10 cellular contexts compared by ENCODE assay signal in genomic region chr12:48816148-48816854, GRCh38. TPM values are rescaled to one million over a fixed set of nuclear protein-coding genes. Genes with fewer than 3 reads are reported as not detected.
A peak's percentile ranks its signal among the peaks of the same experiment; 100 is the strongest.
DNase-seq lines count a peak whose midpoint lies in the region; ATAC-seq, FAIRE-seq and TF ChIP-seq lines count a peak whose summit lies in the region.
"Had no signal": no experiment of that assay in that cellular context is flagged by ENCODE, and none has a peak within 500 bp of the region (broad histone marks: within the 10 kb centered on the region; RNA-seq: fewer than 3 reads in every experiment).

No MANE protein-coding gene starts in this region.

- H3K4me3 Mint-ChIP-seq in activated naive CD8-positive, alpha-beta T cell treated with anti-CD3 and anti-CD28 coated beads, Interleukin-2, amount 10 ng/mL, durations not matched to agents 7 days and 5 days: peak overlapping the region; percentile 94

- no peak overlapping the region for H3K9ac ChIP-seq in HepG2 (ENCODE audit: insufficient read depth, low read depth, low read length)

- DNase-seq in HepG2 (ENCODE audit: low spot score): no peak
- DNase-seq in right lobe of liver: no peak
- DNase-seq in activated naive CD8-positive, alpha-beta T cell treated with anti-CD3 and anti-CD28 coated beads, Interleukin-2, amount 10 ng/mL, durations not matched to agents 7 days and 5 days: no peak
- no peak for DNase-seq in left lung
- no peak for DNase-seq in uterus
- no peak for DNase-seq in NCI-H524 treated with DMSO at 0.1 percent for 48 hours (lab: John Stamatoyannopoulos, UW)
- no peak for DNase-seq in dedifferentiated amniotic fluid mesenchymal stem cell (ENCODE audit: extremely low spot score)
- DNase-seq in A172 (ENCODE audit: low spot score): no peak
- DNase-seq: NCI-H187 treated with DMSO at 0.1 percent for 48 hours had no signal

- H3K4me3 ChIP-seq in HepG2 (replicated peaks in 1 of 3; ENCODE audit: insufficient read depth in 1 of 3, low read depth in 2 of 3, low read length in 3 of 3): 0 out of 6 replicates have a peak overlapping the region, but pooled peaks of 1 of the 3 experiments have one; percentile 76
- peak overlapping the region in 1 of 3 donors; percentile 75 for H3K4me3 ChIP-seq in right lobe of liver
- peak overlapping the region; percentile 89 to 90 for H3K4me3 ChIP-seq in left lung
- peak overlapping the region; percentile 72 to 97 for H3K4me3 ChIP-seq in uterus

- H3K27ac Mint-ChIP-seq in activated naive CD8-positive, alpha-beta T cell treated with anti-CD3 and anti-CD28 coated beads, Interleukin-2, amount 10 ng/mL, durations not matched to agents 7 days and 5 days: no peak overlapping the region

- no TSS peak for BruUV-seq in HepG2 (replicated peaks; lab: Mats Ljungman, UMichigan)

- FAIRE-seq in HepG2 (lab: Jason Lieb, UNC): no peak

- TF ChIP-seq CTCF in HepG2 (CRISPR knock-in tag; IDR thresholded peaks at IDR 0.05) (no peak), right lobe of liver (IDR thresholded peaks at IDR 0.05) (no peak), left lung (IDR thresholded peaks at IDR 0.05) (no peak), uterus (IDR thresholded peaks at IDR 0.05) (no peak)

- H2AFZ ChIP-seq in HepG2 (ENCODE audit: low read length): no peak overlapping the region

- H3K27me3 ChIP-seq in HepG2 (ENCODE audit: control insufficient read depth in 1 of 2, insufficient read depth in 2 of 2, low read length in 2 of 2): peaks cover 9 to 68% of the 10 kb centered on the region in 2 experiments
- H3K27me3 ChIP-seq in right lobe of liver: peaks cover 0 to 14% of the 10 kb centered on the region in 2 donors
- H3K27me3 ChIP-seq in left lung: peaks cover 0 to 33% of the 10 kb centered on the region in 2 donors
- H3K27me3 ChIP-seq in uterus: no peaks in the 10 kb centered on the region

- CTCF ChIA-PET in HepG2 (lab: Yijun Ruan, JAX; ENCODE audit: low intra/inter-chr PET ratio, low total read pairs): no interaction called here

- H3K9me3 ChIP-seq in HepG2 (ENCODE audit: low read length) (no peaks in the 10 kb centered on the region), right lobe of liver (no peaks in the 10 kb centered on the region), left lung (no peaks in the 10 kb centered on the region), uterus (no peaks in the 10 kb centered on the region)

- TF ChIP-seq POLR2A in HepG2 (IDR thresholded peaks at IDR 0.05; ENCODE audit: insufficient read depth in 1 of 2, low read depth in 2 of 2, low read length in 2 of 2) (no peak), right lobe of liver (IDR thresholded peaks at IDR 0.05) (no peak), uterus (IDR thresholded peaks at IDR 0.05) (no peak)

- no peaks in the 10 kb centered on the region for H3K79me2 ChIP-seq in HepG2 (ENCODE audit: insufficient read depth, low read length)

- peak overlapping the region; percentile 94; the same call in 1 of the 2 replicates for H3K4me2 ChIP-seq in HepG2 (ENCODE audit: low read depth, low read length)

- ATAC-seq in HepG2: no peak
- ATAC-seq in right lobe of liver: no peak
- no peak for ATAC-seq in activated naive CD8-positive, alpha-beta T cell treated with anti-CD3 and anti-CD28 coated beads, Interleukin-2, amount 10 ng/mL, durations not matched to agents 7 days and 5 days (ENCODE audit: low read depth)
- ATAC-seq in left lung: no peak

- in situ Hi-C loops in HepG2 (cut with HindIII; ENCODE audit: extremely low pct_ligation_motif_present, low pct_unique_long_range_greater_than_20kb): no loop called here

- H3K4me1 Mint-ChIP-seq in activated naive CD8-positive, alpha-beta T cell treated with anti-CD3 and anti-CD28 coated beads, Interleukin-2, amount 10 ng/mL, durations not matched to agents 7 days and 5 days: peaks cover 25% of the 10 kb centered on the region

- 0 out of 2 replicates have a peak, but pooled peaks cover 3% of the 10 kb centered on the region for H4K20me1 ChIP-seq in HepG2 (ENCODE audit: insufficient read depth, low read length)

- TF ChIP-seq EP300 in HepG2 (IDR thresholded peaks at IDR 0.05; ENCODE audit: low read depth in 2 of 2, low read length in 2 of 2) (no peak), HepG2 (CRISPR knock-in tag; IDR thresholded peaks at IDR 0.05; ENCODE audit: borderline replicate concordance) (no peak)

- intact Hi-C loops in HepG2 (cut with micrococcal nuclease; ENCODE audit: unreplicated experiment) (no loop called here), right lobe of liver (cut with DNase I) (no loop called here), left lung (cut with DNase I) (no loop called here), uterus (cut with DNase I; ENCODE audit: low total_unique reads) (no loop called here)

- peaks cover 4% of the 10 kb centered on the region for H3K36me3 Mint-ChIP-seq in activated naive CD8-positive, alpha-beta T cell treated with anti-CD3 and anti-CD28 coated beads, Interleukin-2, amount 10 ng/mL, durations not matched to agents 7 days and 5 days

- POLR2A ChIA-PET in HepG2 (lab: Yijun Ruan, JAX): interaction anchor here (1.8 kb wide), 1 partner anchor 36 kb away, joined by 7 read pairs; the partner anchor contains the start of gene DDX23
- POLR2A ChIA-PET in activated naive CD8-positive, alpha-beta T cell treated with anti-CD3 and anti-CD28 coated beads, Interleukin-2, amount 10 ng/mL, durations not matched to agents 7 days and 5 days (lab: Charles Lee): interaction anchor here (0.6 to 2.5 kb wide), 6 partner anchors 9 to 501 kb away, joined by 3 to 21 read pairs (median 4); partner anchors contain the start of genes DDX23 and KANSL2

- H3K9me3 Mint-ChIP-seq in activated naive CD8-positive, alpha-beta T cell treated with anti-CD3 and anti-CD28 coated beads, Interleukin-2, amount 10 ng/mL, durations not matched to agents 7 days and 5 days: no peaks in the 10 kb centered on the region

- no peak overlapping the region for H3K27ac ChIP-seq in HepG2 (ENCODE audit: extremely low read length, insufficient read depth, low read length)
- H3K27ac ChIP-seq in right lobe of liver: no peak overlapping the region
- H3K27ac ChIP-seq in left lung: peak overlapping the region; percentile 26 to 89
- H3K27ac ChIP-seq in uterus: peak overlapping the region; percentile 97 to 98
- H3K27ac ChIP-seq: cardiac muscle cell had no signal

- no peak for TF ChIP-seq RAD21 in HepG2 (CRISPR knock-in tag; IDR thresholded peaks at IDR 0.05)

- peaks cover 35% of the 10 kb centered on the region for H3K27me3 Mint-ChIP-seq in activated naive CD8-positive, alpha-beta T cell treated with anti-CD3 and anti-CD28 coated beads, Interleukin-2, amount 10 ng/mL, durations not matched to agents 7 days and 5 days

- no peaks in the 10 kb centered on the region for H3K36me3 ChIP-seq in HepG2 (replicated peaks in 1 of 2; ENCODE audit: control insufficient read depth in 1 of 2, insufficient read depth in 2 of 2, low read length in 2 of 2)
- H3K36me3 ChIP-seq in right lobe of liver: no peaks in the 10 kb centered on the region
- H3K36me3 ChIP-seq in left lung: no peaks in the 10 kb centered on the region
- no peaks in the 10 kb centered on the region for H3K36me3 ChIP-seq in uterus
- H3K36me3 ChIP-seq: cardiac muscle cell had no signal

- H3K4me1 ChIP-seq in HepG2 (ENCODE audit: insufficient read depth, low read length): peaks cover 43% of the 10 kb centered on the region
- peaks cover 0 to 12% (median 2%) of the 10 kb centered on the region in 4 donors for H3K4me1 ChIP-seq in right lobe of liver
- peaks cover 29 to 40% of the 10 kb centered on the region in 2 donors for H3K4me1 ChIP-seq in left lung
- H3K4me1 ChIP-seq in uterus: peaks cover 7 to 10% of the 10 kb centered on the region in 2 donors

- WGBS in HepG2 (ENCODE audit: low lambda C conversion rate): 52% methylated on average over 3 of the region's 3 CpGs
- WGBS in right lobe of liver (ENCODE audit: insufficient coverage, low coverage, low lambda C conversion rate, missing lambda C conversion rate): 100% methylated on average over 3 of the region's 3 CpGs

RNA-seq across cellular contexts. Expression of gene CACNB3, which starts 2.0 kb away (rescaled TPM):
- total RNA-seq in HepG2 (2016; rRNA removed; fragmentation: Illumina TruSeq; extraction: Trizol) (0.29 TPM in 1 of 2 replicates, not detected in the other), right lobe of liver (1 to 10 TPM in 4 of 6 experiments, under 1 TPM in 2; 0.62 to 2.1 (median 1.2) TPM), left lung (10 to 100 TPM; 26.4 to 42.5 TPM), uterus (10 to 100 TPM in 2 of 4 donors, 1 to 10 TPM in 2; 5.9 to 62.2 (median 22.7) TPM)
- not detected in 2 replicates for total RNA-seq in HepG2 (2016; cell fraction: cytosol; rRNA removed; fragmentation: Illumina TruSeq; extraction: Trizol; ENCODE audit: low read depth)
- 0.24 and 0.25 TPM in 2 replicates for total RNA-seq in HepG2 (2016; cell fraction: insoluble cytoplasmic fraction; rRNA removed; fragmentation: Illumina TruSeq; extraction: Trizol)
- 0.31 and 0.48 TPM in 2 replicates for total RNA-seq in HepG2 (2016; cell fraction: membrane; rRNA removed; fragmentation: Illumina TruSeq; extraction: Trizol)
- 0.16 TPM in 1 of 2 replicates, not detected in the other for total RNA-seq in HepG2 (2016; cell fraction: nucleus; rRNA removed; fragmentation: Illumina TruSeq; extraction: Trizol)
- polyA plus RNA-seq in HepG2 (2011; rRNA removed): 0.54 and 0.88 TPM in 2 replicates
- 0.27 and 0.38 TPM in 2 replicates for polyA plus RNA-seq in HepG2 (2011; cell fraction: cytosol; rRNA removed)
- 1.9 and 2.8 TPM in 2 replicates for polyA plus RNA-seq in HepG2 (2011; cell fraction: nucleus; rRNA removed)
- 0.31 and 0.96 TPM in 2 replicates for polyA plus RNA-seq in HepG2 (2012)
- 0.18 and 0.26 TPM in 2 replicates for polyA plus RNA-seq in HepG2 (2016; cell fraction: cytosol; fragmentation: Illumina TruSeq; extraction: Trizol; ENCODE audit: low read depth)
- polyA plus RNA-seq in HepG2 (2016; cell fraction: insoluble cytoplasmic fraction; fragmentation: Illumina TruSeq; extraction: Trizol; ENCODE audit: low read depth): 0.09 and 0.19 TPM in 2 replicates
- 0.48 TPM in 1 of 2 replicates, not detected in the other for polyA plus RNA-seq in HepG2 (2016; cell fraction: membrane; fragmentation: Illumina TruSeq; extraction: Trizol; ENCODE audit: low read depth)
- 1.0 and 1.1 TPM in 2 replicates for polyA plus RNA-seq in HepG2 (2016; cell fraction: nucleus; fragmentation: Illumina TruSeq; extraction: Trizol; ENCODE audit: insufficient read depth, low read depth)
- polyA minus RNA-seq in HepG2 (2011; rRNA and poly(A)+ RNA removed; ENCODE audit: low replicate concordance): 0.36 and 23.6 TPM in 2 replicates
- not detected in 2 replicates for polyA minus RNA-seq in HepG2 (2011; cell fraction: cytosol; rRNA and poly(A)+ RNA removed)
- polyA minus RNA-seq in HepG2 (2011; cell fraction: nucleus; rRNA and poly(A)+ RNA removed): 0.87 and 1.2 TPM in 2 replicates
- 10 to 100 TPM; 13.4 to 20.0 TPM for total RNA-seq in activated naive CD8-positive, alpha-beta T cell treated with anti-CD3 and anti-CD28 coated beads, Interleukin-2, amount 10 ng/mL, durations not matched to agents 7 days and 5 days
- 11.7 and 20.4 TPM in 2 replicates for total RNA-seq in A172 (2014; rRNA removed; shearing (Covaris generic))

RNA-seq across cellular contexts. Expression of gene ADCY6, which starts 27.4 kb away (rescaled TPM):
- 6.8 and 10.6 TPM in 2 replicates for total RNA-seq in HepG2 (2016; rRNA removed; fragmentation: Illumina TruSeq; extraction: Trizol)
- 1.0 and 1.9 TPM in 2 replicates for total RNA-seq in HepG2 (2016; cell fraction: cytosol; rRNA removed; fragmentation: Illumina TruSeq; extraction: Trizol; ENCODE audit: low read depth)
- total RNA-seq in HepG2 (2016; cell fraction: insoluble cytoplasmic fraction; rRNA removed; fragmentation: Illumina TruSeq; extraction: Trizol): 6.2 and 13.4 TPM in 2 replicates
- total RNA-seq in HepG2 (2016; cell fraction: membrane; rRNA removed; fragmentation: Illumina TruSeq; extraction: Trizol): 4.6 and 4.7 TPM in 2 replicates
- total RNA-seq in HepG2 (2016; cell fraction: nucleus; rRNA removed; fragmentation: Illumina TruSeq; extraction: Trizol): 14.5 and 16.8 TPM in 2 replicates
- 11.8 and 15.4 TPM in 2 replicates for polyA plus RNA-seq in HepG2 (2011; rRNA removed)
- 9.2 and 11.5 TPM in 2 replicates for polyA plus RNA-seq in HepG2 (2011; cell fraction: cytosol; rRNA removed)
- polyA plus RNA-seq in HepG2 (2011; cell fraction: nucleus; rRNA removed): 54.8 and 59.8 TPM in 2 replicates
- 9.1 and 10.5 TPM in 2 replicates for polyA plus RNA-seq in HepG2 (2012)
- 0.58 and 0.87 TPM in 2 replicates for polyA plus RNA-seq in HepG2 (2016; cell fraction: cytosol; fragmentation: Illumina TruSeq; extraction: Trizol; ENCODE audit: low read depth)
- polyA plus RNA-seq in HepG2 (2016; cell fraction: insoluble cytoplasmic fraction; fragmentation: Illumina TruSeq; extraction: Trizol; ENCODE audit: low read depth): 4.3 and 5.7 TPM in 2 replicates
- 1.6 and 2.5 TPM in 2 replicates for polyA plus RNA-seq in HepG2 (2016; cell fraction: membrane; fragmentation: Illumina TruSeq; extraction: Trizol; ENCODE audit: low read depth)
- polyA plus RNA-seq in HepG2 (2016; cell fraction: nucleus; fragmentation: Illumina TruSeq; extraction: Trizol; ENCODE audit: insufficient read depth, low read depth): 29.2 and 33.7 TPM in 2 replicates
- 48.0 and 70.3 TPM in 2 replicates for polyA minus RNA-seq in HepG2 (2011; rRNA and poly(A)+ RNA removed; ENCODE audit: low replicate concordance)
- polyA minus RNA-seq in HepG2 (2011; cell fraction: cytosol; rRNA and poly(A)+ RNA removed): 17.7 and 22.5 TPM in 2 replicates
- polyA minus RNA-seq in HepG2 (2011; cell fraction: nucleus; rRNA and poly(A)+ RNA removed): 21.5 and 22.5 TPM in 2 replicates
- total RNA-seq in right lobe of liver: 10 to 100 TPM; 10.9 to 21.4 (median 14.4) TPM
- total RNA-seq in activated naive CD8-positive, alpha-beta T cell treated with anti-CD3 and anti-CD28 coated beads, Interleukin-2, amount 10 ng/mL, durations not matched to agents 7 days and 5 days: not detected
- total RNA-seq in left lung: 10 to 100 TPM; 33.0 to 54.0 TPM
- total RNA-seq in uterus: 10 to 100 TPM; 10.6 to 75.8 (median 55.0) TPM
- total RNA-seq in A172 (2014; rRNA removed; shearing (Covaris generic)): 13.1 and 14.5 TPM in 2 replicates

RNA-seq across cellular contexts. Expression of gene DDX23, which starts 35.7 kb away (rescaled TPM):
- total RNA-seq in HepG2 (2016; rRNA removed; fragmentation: Illumina TruSeq; extraction: Trizol) (81.5 and 90.0 TPM in 2 replicates), right lobe of liver (10 to 100 TPM; 24.4 to 39.6 (median 31.8) TPM), left lung (10 to 100 TPM; 66.5 to 74.9 TPM), uterus (100 to 1,000 TPM in 1 of 4 donors, 10 to 100 TPM in 3; 43.8 to 238 (median 81.8) TPM)
- 13.0 and 13.4 TPM in 2 replicates for total RNA-seq in HepG2 (2016; cell fraction: cytosol; rRNA removed; fragmentation: Illumina TruSeq; extraction: Trizol; ENCODE audit: low read depth)
- 81.4 and 90.7 TPM in 2 replicates for total RNA-seq in HepG2 (2016; cell fraction: insoluble cytoplasmic fraction; rRNA removed; fragmentation: Illumina TruSeq; extraction: Trizol)
- 17.1 and 20.2 TPM in 2 replicates for total RNA-seq in HepG2 (2016; cell fraction: membrane; rRNA removed; fragmentation: Illumina TruSeq; extraction: Trizol)
- total RNA-seq in HepG2 (2016; cell fraction: nucleus; rRNA removed; fragmentation: Illumina TruSeq; extraction: Trizol): 66.5 and 79.7 TPM in 2 replicates
- polyA plus RNA-seq in HepG2 (2011; rRNA removed): 35.7 and 42.2 TPM in 2 replicates
- polyA plus RNA-seq in HepG2 (2011; cell fraction: cytosol; rRNA removed): 28.4 and 30.1 TPM in 2 replicates
- 114 and 128 TPM in 2 replicates for polyA plus RNA-seq in HepG2 (2011; cell fraction: nucleus; rRNA removed)
- 43.8 and 55.5 TPM in 2 replicates for polyA plus RNA-seq in HepG2 (2012)
- polyA plus RNA-seq in HepG2 (2016; cell fraction: cytosol; fragmentation: Illumina TruSeq; extraction: Trizol; ENCODE audit: low read depth): 2.6 and 3.7 TPM in 2 replicates
- polyA plus RNA-seq in HepG2 (2016; cell fraction: insoluble cytoplasmic fraction; fragmentation: Illumina TruSeq; extraction: Trizol; ENCODE audit: low read depth): 62.7 and 67.1 TPM in 2 replicates
- 8.1 and 9.8 TPM in 2 replicates for polyA plus RNA-seq in HepG2 (2016; cell fraction: membrane; fragmentation: Illumina TruSeq; extraction: Trizol; ENCODE audit: low read depth)
- 132 TPM in 2 replicates for polyA plus RNA-seq in HepG2 (2016; cell fraction: nucleus; fragmentation: Illumina TruSeq; extraction: Trizol; ENCODE audit: insufficient read depth, low read depth)
- polyA minus RNA-seq in HepG2 (2011; rRNA and poly(A)+ RNA removed; ENCODE audit: low replicate concordance): 29.9 and 100 TPM in 2 replicates
- 11.7 and 12.4 TPM in 2 replicates for polyA minus RNA-seq in HepG2 (2011; cell fraction: cytosol; rRNA and poly(A)+ RNA removed)
- polyA minus RNA-seq in HepG2 (2011; cell fraction: nucleus; rRNA and poly(A)+ RNA removed): 55.9 and 69.0 TPM in 2 replicates
- total RNA-seq in activated naive CD8-positive, alpha-beta T cell treated with anti-CD3 and anti-CD28 coated beads, Interleukin-2, amount 10 ng/mL, durations not matched to agents 7 days and 5 days: 100 to 1,000 TPM; 135 to 162 TPM
- total RNA-seq in A172 (2014; rRNA removed; shearing (Covaris generic)): 105 and 114 TPM in 2 replicates

RNA-seq across cellular contexts. Expression of gene RND1, which starts 49.4 kb away (rescaled TPM):
- total RNA-seq in HepG2 (2016; rRNA removed; fragmentation: Illumina TruSeq; extraction: Trizol) (1.8 and 2.2 TPM in 2 replicates), right lobe of liver (10 to 100 TPM in 5 of 6 experiments, 1 to 10 TPM in 1; 6.4 to 72.8 (median 17.2) TPM), left lung (10 to 100 TPM in 1 of 2 donors, 1 to 10 TPM in 1; 4.0 to 28.1 TPM), uterus (10 to 100 TPM in 1 of 4 donors, under 1 TPM in 1, not detected in 2; 0.88 to 22.1 TPM)
- total RNA-seq in HepG2 (2016; cell fraction: cytosol; rRNA removed; fragmentation: Illumina TruSeq; extraction: Trizol; ENCODE audit: low read depth): 0.88 and 1.9 TPM in 2 replicates
- 2.5 and 2.9 TPM in 2 replicates for total RNA-seq in HepG2 (2016; cell fraction: insoluble cytoplasmic fraction; rRNA removed; fragmentation: Illumina TruSeq; extraction: Trizol)
- 1.2 and 1.4 TPM in 2 replicates for total RNA-seq in HepG2 (2016; cell fraction: membrane; rRNA removed; fragmentation: Illumina TruSeq; extraction: Trizol)
- total RNA-seq in HepG2 (2016; cell fraction: nucleus; rRNA removed; fragmentation: Illumina TruSeq; extraction: Trizol): 1.9 and 3.0 TPM in 2 replicates
- 1.9 and 2.8 TPM in 2 replicates for polyA plus RNA-seq in HepG2 (2011; rRNA removed)
- polyA plus RNA-seq in HepG2 (2011; cell fraction: cytosol; rRNA removed): 1.3 and 2.0 TPM in 2 replicates
- 1.8 and 1.9 TPM in 2 replicates for polyA plus RNA-seq in HepG2 (2011; cell fraction: nucleus; rRNA removed)
- 0.71 and 1.1 TPM in 2 replicates for polyA plus RNA-seq in HepG2 (2012)
- polyA plus RNA-seq in HepG2 (2016; cell fraction: cytosol; fragmentation: Illumina TruSeq; extraction: Trizol; ENCODE audit: low read depth): 0.32 and 0.35 TPM in 2 replicates
- 2.7 and 3.6 TPM in 2 replicates for polyA plus RNA-seq in HepG2 (2016; cell fraction: insoluble cytoplasmic fraction; fragmentation: Illumina TruSeq; extraction: Trizol; ENCODE audit: low read depth)
- polyA plus RNA-seq in HepG2 (2016; cell fraction: membrane; fragmentation: Illumina TruSeq; extraction: Trizol; ENCODE audit: low read depth): 0.64 and 0.78 TPM in 2 replicates
- 3.6 and 3.8 TPM in 2 replicates for polyA plus RNA-seq in HepG2 (2016; cell fraction: nucleus; fragmentation: Illumina TruSeq; extraction: Trizol; ENCODE audit: insufficient read depth, low read depth)
- polyA minus RNA-seq in HepG2 (2011; rRNA and poly(A)+ RNA removed; ENCODE audit: low replicate concordance): 1.0 and 2.6 TPM in 2 replicates
- polyA minus RNA-seq in HepG2 (2011; cell fraction: cytosol; rRNA and poly(A)+ RNA removed): 0.59 and 1.2 TPM in 2 replicates
- polyA minus RNA-seq in HepG2 (2011; cell fraction: nucleus; rRNA and poly(A)+ RNA removed): 0.90 and 3.6 TPM in 2 replicates
- total RNA-seq in activated naive CD8-positive, alpha-beta T cell treated with anti-CD3 and anti-CD28 coated beads, Interleukin-2, amount 10 ng/mL, durations not matched to agents 7 days and 5 days: 1 to 10 TPM; 3.8 to 4.9 TPM
- 0.12 and 0.24 TPM in 2 replicates for total RNA-seq in A172 (2014; rRNA removed; shearing (Covaris generic))

Comparison
In these comparisons a context has a peak if more than half of its experiments do, and no peak if none do; other contexts are left out.
1. H3K27ac ChIP-seq: peak in left lung (2 of 2) and uterus (2 of 2); none in HepG2 (single experiment) and right lobe of liver (0 of 3).